Comparison of ENCODE assay signal across 12 cellular contexts in the genomic region with DNA sequence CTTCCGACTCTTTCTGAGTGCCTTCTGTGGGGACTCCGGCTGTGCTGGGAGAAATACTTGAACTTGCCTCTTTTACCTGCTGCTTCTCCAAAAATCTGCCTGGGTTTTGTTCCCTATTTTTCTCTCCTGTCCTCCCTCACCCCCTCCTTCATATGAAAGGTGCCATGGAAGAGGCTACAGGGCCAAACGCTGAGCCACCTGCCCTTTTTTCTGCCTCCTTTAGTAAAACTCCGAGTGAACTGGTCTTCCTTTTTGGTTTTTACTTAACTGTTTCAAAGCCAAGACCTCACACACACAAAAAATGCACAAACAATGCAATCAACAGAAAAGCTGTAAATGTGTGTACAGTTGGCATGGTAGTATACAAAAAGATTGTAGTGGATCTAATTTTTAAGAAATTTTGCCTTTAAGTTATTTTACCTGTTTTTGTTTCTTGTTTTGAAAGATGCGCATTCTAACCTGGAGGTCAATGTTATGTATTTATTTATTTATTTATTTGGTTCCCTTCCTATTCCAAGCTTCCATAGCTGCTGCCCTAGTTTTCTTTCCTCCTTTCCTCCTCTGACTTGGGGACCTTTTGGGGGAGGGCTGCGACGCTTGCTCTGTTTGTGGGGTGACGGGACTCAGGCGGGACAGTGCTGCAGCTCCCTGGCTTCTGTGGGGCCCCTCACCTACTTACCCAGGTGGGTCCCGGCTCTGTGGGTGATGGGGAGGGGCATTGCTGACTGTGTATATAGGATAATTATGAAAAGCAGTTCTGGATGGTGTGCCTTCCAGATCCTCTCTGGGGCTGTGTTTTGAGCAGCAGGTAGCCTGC. TPM values are rescaled to one million over a fixed set of nuclear protein-coding genes. Genes with fewer than 3 reads are reported as not detected.
DNase-seq lines count a peak whose midpoint lies in the region; ATAC-seq, FAIRE-seq and TF ChIP-seq lines count a peak whose summit lies in the region.
"Had no signal": no experiment of that assay in that cellular context is flagged by ENCODE, and none has a peak within 500 bp of the region (broad histone marks: within the 10 kb centered on the region; RNA-seq: fewer than 3 reads in every experiment).

No MANE protein-coding gene starts in this region.

- H2BK20ac ChIP-seq in H1 (ENCODE audit: low read length) = no peak overlapping the region

- no peak overlapping the region for H3K18ac ChIP-seq in H1 (ENCODE audit: extremely low read depth, low read length)

- no peak for TF ChIP-seq POLR2A in H1 (IDR thresholded peaks at IDR 0.05; ENCODE audit: control extremely low read depth in 1 of 2, low read depth in 2 of 2, low read length in 2 of 2)

- peaks cover 10% of the 10 kb centered on the region for H3K79me1 ChIP-seq in H1 (ENCODE audit: low read depth, low read length)

- no peak overlapping the region for H3K23ac ChIP-seq in H1 (ENCODE audit: insufficient read length)

- no peaks in the 10 kb centered on the region for H3K27me3 Mint-ChIP-seq in T-cell

- H3K79me2 ChIP-seq in H1 (ENCODE audit: control insufficient read depth in 1 of 2, insufficient read depth in 2 of 2, low read length in 2 of 2) = peaks cover 11 to 40% of the 10 kb centered on the region in 2 experiments; a peak in 3 of 4 replicates

- no peaks in the 10 kb centered on the region for H3K9me3 ChIP-seq in H1 (ENCODE audit: insufficient read depth in 2 of 2, low read depth in 1 of 2, low read length in 1 of 2)

- H4K8ac ChIP-seq in H1 (ENCODE audit: extremely low read depth, insufficient read depth, low read length) = peak overlapping the region; percentile 9; the same call in 1 of the 2 replicates

- no peak overlapping the region for H2BK15ac ChIP-seq in H1 (ENCODE audit: low read length)

- no peak overlapping the region for H2AK5ac ChIP-seq in H1 (ENCODE audit: low read depth, low read length)

- peak overlapping the region; percentile 90 to 92 (median 91) for H3K4me3 Mint-ChIP-seq in T-cell

- H3K36me3 Mint-ChIP-seq in T-cell = peaks cover 57% of the 10 kb centered on the region

- H3K4me2 ChIP-seq in H1 (ENCODE audit: insufficient read depth in 1 of 2, low read depth in 2 of 2, low read length in 2 of 2) = peak overlapping the region in 1 of 2 experiments; percentile 25; a peak in 1 of 4 replicates

- H3K36me3 ChIP-seq in H1 (ENCODE audit: control insufficient read depth in 2 of 4, insufficient read depth in 4 of 4, low read length in 3 of 4) = peaks cover 22 to 43% (median 29%) of the 10 kb centered on the region in 4 experiments

- H3K4me1 Mint-ChIP-seq in T-cell = peaks cover 61 to 65% (median 62%) of the 10 kb centered on the region in 3 donors

- H3K27me3 ChIP-seq in H1 (replicated peaks in 1 of 4; ENCODE audit: control insufficient read depth in 3 of 4, extremely low read depth in 1 of 4, insufficient read depth in 3 of 4, low read length in 3 of 4) = no peaks in the 10 kb centered on the region

- H3K27ac ChIP-seq in H1 (ENCODE audit: low read depth, low read length) = no peak overlapping the region
- peak overlapping the region in 13 of 21 experiments; percentile 8 to 99 (median 81) for H3K27ac ChIP-seq in skin epidermis
- H3K27ac ChIP-seq: 22Rv1 had no signal

- no peak overlapping the region for H4K91ac ChIP-seq in H1 (replicated peaks; ENCODE audit: insufficient read length, low read length)

- no peak for TF ChIP-seq CTCF in H1 (IDR thresholded peaks at IDR 0.05; ENCODE audit: control extremely low read depth in 1 of 3, insufficient read depth in 1 of 3, low read depth in 1 of 3, low read length in 3 of 3)

- DNase-seq in NK-92 treated with Interleukin-12 subunit alpha and Interleukin-12 subunit beta, amount 100 ng/mL, for 24 hours (lab: John Stamatoyannopoulos, UW) = peak; percentile 22
- DNase-seq in NK-92 (lab: John Stamatoyannopoulos, UW; ENCODE audit: unreplicated experiment) = no peak
- DNase-seq in T-cell = no peak
- no peak for DNase-seq in H1 (ENCODE audit: low read depth in 1 of 2, low spot score in 2 of 2)
- DNase-seq in NCI-H1694 (lab: John Stamatoyannopoulos, UW) = no peak
- no peak for DNase-seq in stimulated activated CD4-positive, alpha-beta T cell treated with anti-CD3 and anti-CD28 coated beads, Interleukin-1b, Interleukin-23, amount 100 ng/mL, for 48 hours
- DNase-seq in nucleus accumbens (lab: John Stamatoyannopoulos, UW) = no peak
- DNase-seq: activated CD4-positive, alpha-beta T cell treated with anti-CD3 and anti-CD28 coated beads, Interleukin-2, amount 50 U/mL, for 48 hours; IMR-90; NCI-H2171 had no signal

- CTCF ChIA-PET in T-cell (lab: Charles Lee) (interaction anchor here in 1 of 2 donors (1.2 to 8.6 kb wide), 3 partner anchors 124 to 154 kb away, joined by 4 to 142 read pairs (median 8); no protein-coding TSS in a partner anchor), H1 (lab: Charles Lee; ENCODE audit: partially characterized antibody) (interaction anchor here (0.7 to 9.9 kb wide), 8 partner anchors 26 to 149 kb away, joined by 3 to 192 read pairs (median 10); no protein-coding TSS in a partner anchor)

- no peak for TF ChIP-seq EP300 in H1 (IDR thresholded peaks at IDR 0.05; ENCODE audit: borderline replicate concordance in 1 of 2, low read depth in 2 of 2, low read length in 2 of 2)

- FAIRE-seq in H1 (lab: Jason Lieb, UNC) = no peak

- H2BK5ac ChIP-seq in H1 (ENCODE audit: low read depth, low read length) = no peak overlapping the region

- H4K20me1 ChIP-seq in H1 (replicated peaks in 1 of 2; ENCODE audit: control insufficient read depth in 1 of 2, insufficient read depth in 2 of 2, low read length in 2 of 2) = peaks cover 26% of the 10 kb centered on the region in 2 experiments

- H3K56ac ChIP-seq in H1 (replicated peaks; ENCODE audit: insufficient read length, low read depth, low read length) = no peak overlapping the region

- no peak overlapping the region for H4K5ac ChIP-seq in H1 (ENCODE audit: insufficient read length, low read depth, low read length)

- H3K27ac Mint-ChIP-seq in T-cell = peak overlapping the region; percentile 94 to 97

- POLR2A ChIA-PET in T-cell (lab: Charles Lee) (no interaction called here), H1 (lab: Charles Lee; ENCODE audit: partially characterized antibody) (interaction anchor here (1.0 to 27.8 kb wide), 10 partner anchors 12 to 124 kb away, joined by 3 to 1024 read pairs (median 6); no protein-coding TSS in a partner anchor)

- H3K9ac ChIP-seq in H1 (replicated peaks in 1 of 4; ENCODE audit: extremely low read depth in 1 of 4, low read depth in 3 of 4, low read length in 3 of 4) = no peak overlapping the region

- TF ChIP-seq RAD21 in H1 (IDR thresholded peaks at IDR 0.05 in 1 of 2, conservative IDR thresholded peaks at IDR 0.05 in 1 of 2; ENCODE audit: low read depth in 2 of 2, low read length in 2 of 2) = no peak

- no peak for ATAC-seq in T-cell (replicated peaks in 1 of 4)

- no peak overlapping the region for H3K14ac ChIP-seq in H1 (ENCODE audit: insufficient read length)

- no peak overlapping the region for H2AFZ ChIP-seq in H1 (ENCODE audit: low read length)

- peaks cover 5 to 8% (median 6%) of the 10 kb centered on the region in 4 experiments; a peak in 5 of 7 replicates for H3K4me1 ChIP-seq in H1 (replicated peaks in 1 of 4; ENCODE audit: control insufficient read depth in 3 of 4, insufficient read depth in 4 of 4, low read length in 3 of 4)

- 89% methylated on average over 10 of the region's 10 CpGs; no CpG with 5 or more reads in 1 of the 2 experiments for WGBS in H1 (ENCODE audit: extremely low coverage in 1 of 2, insufficient coverage in 1 of 2, insufficient read length in 1 of 2, insufficient replicate concordance in 2 of 2, low coverage in 1 of 2, low lambda C conversion rate in 2 of 2, missing lambda C conversion rate in 1 of 2), 2 experiments

- peaks cover 5% of the 10 kb centered on the region for H3K23me2 ChIP-seq in H1 (ENCODE audit: low read depth, low read length)

- no peak overlapping the region for H2BK12ac ChIP-seq in H1 (ENCODE audit: low read depth, low read length)

- no peaks in the 10 kb centered on the region for H3K9me3 Mint-ChIP-seq in T-cell

- H3K4me3 ChIP-seq in H1 (ENCODE audit: extremely low read depth in 1 of 4, insufficient read depth in 2 of 4, low read depth in 3 of 4, low read length in 4 of 4) (no peak overlapping the region), skin epidermis (peak overlapping the region in 2 of 7 experiments; percentile 13 to 95)

- H2BK120ac ChIP-seq in H1 (replicated peaks; ENCODE audit: low read depth, low read length) = no peak overlapping the region

- H3K4ac ChIP-seq in H1 (replicated peaks; ENCODE audit: insufficient read length, low read depth, low read length) = no peak overlapping the region

TF ChIP-seq in H1, 55 proteins besides CTCF, POLR2A, EP300 and RAD21:
- TF ChIP-seq CHD2 (IDR thresholded peaks at IDR 0.05; ENCODE audit: low read length) = no peak
- TF ChIP-seq POLR2AphosphoS5 (IDR thresholded peaks at IDR 0.05; ENCODE audit: low read depth, low read length) = no peak
- no peak for TF ChIP-seq YY1 (IDR thresholded peaks at IDR 0.05; ENCODE audit: low read depth, low read length)
- no peak for TF ChIP-seq NANOG (IDR thresholded peaks at IDR 0.05; ENCODE audit: insufficient read depth, low read depth, low read length, poor library complexity, severe bottlenecking)

RNA-seq across cellular contexts. Expression of gene PIM1, which starts 4.8 kb away (rescaled TPM):
- 100 to 1,000 TPM; 225 to 334 (median 313) TPM for total RNA-seq in T-cell
- total RNA-seq in H1 (2021; fragmentation: NEBNext Ultra II Directional; extraction: Animal tissue kit (Norgen Biotek cat#: 25700)) = 94.1 and 94.9 TPM in 2 replicates
- 25.5 and 42.7 TPM in 2 replicates for polyA plus RNA-seq in H1 (2011; rRNA removed)
- polyA plus RNA-seq in H1 (2011; cell fraction: cytosol; rRNA removed) = 37.3 TPM
- 72.2 TPM for polyA plus RNA-seq in H1 (2011; cell fraction: nucleus; rRNA removed)
- polyA plus RNA-seq in H1 (2012, experiment 1 of 2) = 46.3 to 53.0 TPM (median 51.3 TPM) in 4 replicates
- polyA plus RNA-seq in H1 (2012, experiment 2 of 2) = 57.3 TPM
- polyA plus RNA-seq in H1 (2013, experiment 1 of 2) = 57.8 TPM
- 62.4 TPM for polyA plus RNA-seq in H1 (2013, experiment 2 of 2)
- polyA minus RNA-seq in H1 (2011; rRNA and poly(A)+ RNA removed) = 39.5 and 58.4 TPM in 2 replicates
- 29.6 TPM for polyA minus RNA-seq in H1 (2011; cell fraction: cytosol; rRNA and poly(A)+ RNA removed)
- 30.4 TPM for polyA minus RNA-seq in H1 (2011; cell fraction: nucleus; rRNA and poly(A)+ RNA removed)
